8 cellular contexts compared by ENCODE assay signal in the genomic region with DNA sequence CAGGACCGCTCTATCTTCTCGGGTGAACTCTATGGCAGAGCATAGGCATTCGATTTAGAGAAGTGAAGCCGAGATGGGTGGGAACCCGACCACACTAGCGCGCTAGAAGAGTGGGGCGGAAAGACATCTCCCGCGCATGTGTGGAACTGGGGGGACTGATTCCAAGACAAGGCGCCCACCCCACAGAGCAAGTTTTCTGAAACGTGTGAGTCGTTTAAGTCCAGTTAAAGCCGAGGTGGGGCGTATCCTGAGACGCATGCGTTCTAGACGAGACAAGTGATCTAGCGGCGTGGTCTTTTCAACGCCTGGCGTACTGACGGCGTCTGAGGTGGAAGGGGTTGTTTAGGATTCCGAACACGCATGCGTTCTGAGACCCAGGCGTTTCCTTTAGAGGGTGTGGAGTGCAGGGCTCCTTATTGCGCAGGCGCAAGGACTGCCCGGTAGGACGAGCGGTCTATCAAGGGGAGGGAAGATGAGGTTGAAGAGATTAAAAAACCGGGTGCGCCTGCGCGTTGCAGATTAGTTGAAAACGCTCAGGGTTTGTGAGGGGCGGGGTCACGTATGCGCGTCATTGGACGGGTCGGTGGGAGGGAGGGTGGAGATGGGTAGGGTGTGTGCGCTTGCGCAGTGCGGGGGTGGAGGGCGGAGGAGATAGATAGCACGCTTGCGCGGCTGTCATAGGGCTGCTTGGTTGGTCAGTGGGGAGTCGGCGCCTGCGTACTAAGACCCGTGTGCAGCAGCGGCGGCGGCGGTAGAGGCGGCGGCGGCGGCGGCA. TPM values are rescaled to one million over a fixed set of nuclear protein-coding genes. Genes with fewer than 3 reads are reported as not detected.
DNase-seq lines count a peak whose midpoint lies in the region; ATAC-seq lines count a peak whose summit lies in the region.

A gene (plus strand): TSS at position 718 of the 775 bp plus-strand sequence. CDS start 2,008 bp downstream, outside the sequence.

- DNase-seq in DMS 273 (lab: John Stamatoyannopoulos, UW; ENCODE audit: unreplicated experiment), result peak; percentile 99
- peak; percentile 82 for DNase-seq in OCI-M2 (lab: John Stamatoyannopoulos, UW; ENCODE audit: unreplicated experiment)
- peak; percentile 100 for DNase-seq in activated T-cell treated with anti-CD3 and anti-CD28 coated beads for 4 hours
- peak; percentile 99 for DNase-seq in epidermal melanocyte (ENCODE audit: insufficient read length, low spot score)
- peak; percentile 100 for DNase-seq in stimulated activated CD8-positive, alpha-beta memory T cell treated with anti-CD3 and anti-CD28 coated beads, Interleukin-4, amount 100 ng/mL, for 1 hour (ENCODE audit: low read depth in 2 of 2, low spot score in 1 of 2)

- H3K4me1 ChIP-seq in mononuclear cell (ENCODE audit: insufficient read depth, low read length), result peaks cover 40% of the 10 kb centered on the region

- no peaks in the 10 kb centered on the region for H3K9me3 ChIP-seq in mononuclear cell (ENCODE audit: low read depth, low read length)

- peak within 1 kb of the TSS; percentile 91 to 99 (median 96) for H3K4me3 Mint-ChIP-seq in IgD-negative memory B cell

- H3K27ac Mint-ChIP-seq in IgD-negative memory B cell, result peak within 1 kb of the TSS; percentile 95 to 100 (median 99)

- H3K27me3 Mint-ChIP-seq in IgD-negative memory B cell, result peaks cover 2% of the 10 kb centered on the region

- ATAC-seq in GM21528 (IDR thresholded peaks at IDR 0.05; ENCODE audit: low FRiP score, unreplicated experiment), result peak; percentile 70

- peaks cover 6% of the 10 kb centered on the region for H3K36me3 Mint-ChIP-seq in IgD-negative memory B cell

- H3K27me3 ChIP-seq in mononuclear cell (ENCODE audit: insufficient read depth, low read length), result no peaks in the 10 kb centered on the region

- H3K4me1 Mint-ChIP-seq in IgD-negative memory B cell, result peaks cover 14 to 28% (median 16%) of the 10 kb centered on the region in 3 donors

- no peaks in the 10 kb centered on the region for H3K9me3 Mint-ChIP-seq in IgD-negative memory B cell

- H3K4me3 ChIP-seq in mononuclear cell (ENCODE audit: low read length), result peak within 1 kb of the TSS; percentile 97

RNA-seq across cellular contexts. Expression of the gene that starts here (rescaled TPM):
- 221 TPM for polyA plus RNA-seq in IgD-negative memory B cell
- 340 TPM for total RNA-seq in mononuclear cell

Comparison
In these comparisons a context has a peak if more than half of its experiments do, and no peak if none do; other contexts are left out.
1. Peak in every context shown above with its lines: DNase-seq, ATAC-seq and H3K4me3 ChIP-seq.